1 cellular context compared by ENCODE assay signal in genomic region chr16:21526923-21527807, GRCh38.
TF ChIP-seq lines count a peak whose summit lies in the region.

No MANE protein-coding gene starts in this region.

TF ChIP-seq in HepG2, 621 proteins besides CTCF, POLR2A, EP300 and RAD21 (continued from another document and continues in another):
- TF ChIP-seq E2F2 (CRISPR knock-in tag; IDR thresholded peaks at IDR 0.05; ENCODE audit: borderline replicate concordance) (no peak), PREB (CRISPR knock-in tag; IDR thresholded peaks at IDR 0.05) (no peak), ZNF431 (CRISPR knock-in tag; IDR thresholded peaks at IDR 0.05; ENCODE audit: borderline replicate concordance, low read depth) (no peak), ZBTB37 (CRISPR knock-in tag; IDR thresholded peaks at IDR 0.05) (peak; percentile 61; the same call in 1 of the 2 replicates), NFYB (CRISPR knock-in tag; IDR thresholded peaks at IDR 0.05) (no peak), CREB1 (IDR thresholded peaks at IDR 0.05) (no peak), CREB1 (CRISPR knock-in tag; IDR thresholded peaks at IDR 0.05) (no peak), ZNF570 (CRISPR knock-in tag; IDR thresholded peaks at IDR 0.05; ENCODE audit: borderline replicate concordance) (no peak), ISX (CRISPR knock-in tag; conservative IDR thresholded peaks at IDR 0.05) (no peak), JUND (CRISPR knock-in tag; IDR thresholded peaks at IDR 0.05) (no peak), SMC3 (IDR thresholded peaks at IDR 0.05; ENCODE audit: low read length) (no peak), IKZF1 (IDR thresholded peaks at IDR 0.05) (no peak), GABPA (IDR thresholded peaks at IDR 0.05; ENCODE audit: low read depth, low read length) (no peak), GABPA (CRISPR knock-in tag; IDR thresholded peaks at IDR 0.05; ENCODE audit: low read depth) (no peak), MEF2D (CRISPR knock-in tag; IDR thresholded peaks at IDR 0.05) (0 out of 2 replicates have a peak, but pooled peaks have one; percentile 53), SMAD1 (CRISPR knock-in tag; IDR thresholded peaks at IDR 0.05; ENCODE audit: borderline replicate concordance, low read depth) (peak; percentile 57; the same call in 1 of the 2 replicates), PAX8 (CRISPR knock-in tag; IDR thresholded peaks at IDR 0.05; ENCODE audit: borderline replicate concordance) (no peak), GFI1 (CRISPR knock-in tag; IDR thresholded peaks at IDR 0.05; ENCODE audit: borderline replicate concordance) (no peak; the same call in 1 of the 2 replicates), RFXANK (CRISPR knock-in tag; IDR thresholded peaks at IDR 0.05) (no peak), RXRB (CRISPR knock-in tag; IDR thresholded peaks at IDR 0.05; ENCODE audit: borderline replicate concordance) (peak; percentile 30; the same call in 1 of the 2 replicates), ZNF891 (CRISPR knock-in tag; IDR thresholded peaks at IDR 0.05) (no peak), CHD4 (IDR thresholded peaks at IDR 0.05; ENCODE audit: borderline replicate concordance, low read length) (no peak), AGO2 (optimal IDR thresholded peaks at IDR 0.05; ENCODE audit: low read depth, low read length) (no peak), RFX1 (IDR thresholded peaks at IDR 0.05) (no peak), ZNF773 (CRISPR knock-in tag; IDR thresholded peaks at IDR 0.05; ENCODE audit: borderline replicate concordance) (no peak), NCOA1 (CRISPR knock-in tag; IDR thresholded peaks at IDR 0.05) (peak; percentile 73; the same call in 1 of the 2 replicates), BCL6 (CRISPR knock-in tag; IDR thresholded peaks at IDR 0.05) (no peak), HINFP (CRISPR knock-in tag; IDR thresholded peaks at IDR 0.05; ENCODE audit: low read depth) (no peak), ZFYVE20 (CRISPR knock-in tag; IDR thresholded peaks at IDR 0.05; ENCODE audit: borderline replicate concordance, low read depth) (no peak; the same call in 1 of the 2 replicates), SIN3A (IDR thresholded peaks at IDR 0.05; ENCODE audit: borderline replicate concordance, low read depth, low read length) (no peak), CBX1 (IDR thresholded peaks at IDR 0.05; ENCODE audit: low read depth) (no peak), ZKSCAN5 (CRISPR knock-in tag; IDR thresholded peaks at IDR 0.05) (no peak), DPF2 (CRISPR knock-in tag; IDR thresholded peaks at IDR 0.05; ENCODE audit: borderline replicate concordance, low read depth) (no peak; the same call in 1 of the 2 replicates), WIZ (CRISPR knock-in tag; IDR thresholded peaks at IDR 0.05) (0 out of 2 replicates have a peak, but pooled peaks have one; percentile 30), ZNF24 (IDR thresholded peaks at IDR 0.05) (no peak), ZBTB49 (CRISPR knock-in tag; IDR thresholded peaks at IDR 0.05; ENCODE audit: borderline replicate concordance) (no peak), ZNF333 (CRISPR knock-in tag; IDR thresholded peaks at IDR 0.05; ENCODE audit: borderline replicate concordance) (no peak), BRCA1 (CRISPR knock-in tag; IDR thresholded peaks at IDR 0.05) (no peak), MED8 (CRISPR knock-in tag; IDR thresholded peaks at IDR 0.05; ENCODE audit: insufficient replicate concordance) (peak; percentile 13), ZBTB39 (CRISPR knock-in tag; IDR thresholded peaks at IDR 0.05) (no peak), ZNF644 (CRISPR knock-in tag; IDR thresholded peaks at IDR 0.05; ENCODE audit: low read depth) (peak; percentile 78; the same call in 1 of the 2 replicates)
- TF ChIP-seq, protein P1, sequence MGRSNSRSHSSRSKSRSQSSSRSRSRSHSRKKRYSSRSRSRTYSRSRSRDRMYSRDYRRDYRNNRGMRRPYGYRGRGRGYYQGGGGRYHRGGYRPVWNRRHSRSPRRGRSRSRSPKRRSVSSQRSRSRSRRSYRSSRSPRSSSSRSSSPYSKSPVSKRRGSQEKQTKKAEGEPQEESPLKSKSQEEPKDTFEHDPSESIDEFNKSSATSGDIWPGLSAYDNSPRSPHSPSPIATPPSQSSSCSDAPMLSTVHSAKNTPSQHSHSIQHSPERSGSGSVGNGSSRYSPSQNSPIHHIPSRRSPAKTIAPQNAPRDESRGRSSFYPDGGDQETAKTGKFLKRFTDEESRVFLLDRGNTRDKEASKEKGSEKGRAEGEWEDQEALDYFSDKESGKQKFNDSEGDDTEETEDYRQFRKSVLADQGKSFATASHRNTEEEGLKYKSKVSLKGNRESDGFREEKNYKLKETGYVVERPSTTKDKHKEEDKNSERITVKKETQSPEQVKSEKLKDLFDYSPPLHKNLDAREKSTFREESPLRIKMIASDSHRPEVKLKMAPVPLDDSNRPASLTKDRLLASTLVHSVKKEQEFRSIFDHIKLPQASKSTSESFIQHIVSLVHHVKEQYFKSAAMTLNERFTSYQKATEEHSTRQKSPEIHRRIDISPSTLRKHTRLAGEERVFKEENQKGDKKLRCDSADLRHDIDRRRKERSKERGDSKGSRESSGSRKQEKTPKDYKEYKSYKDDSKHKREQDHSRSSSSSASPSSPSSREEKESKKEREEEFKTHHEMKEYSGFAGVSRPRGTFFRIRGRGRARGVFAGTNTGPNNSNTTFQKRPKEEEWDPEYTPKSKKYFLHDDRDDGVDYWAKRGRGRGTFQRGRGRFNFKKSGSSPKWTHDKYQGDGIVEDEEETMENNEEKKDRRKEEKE (IDR thresholded peaks at IDR 0.05), result no peak
- TF ChIP-seq, protein P2, sequence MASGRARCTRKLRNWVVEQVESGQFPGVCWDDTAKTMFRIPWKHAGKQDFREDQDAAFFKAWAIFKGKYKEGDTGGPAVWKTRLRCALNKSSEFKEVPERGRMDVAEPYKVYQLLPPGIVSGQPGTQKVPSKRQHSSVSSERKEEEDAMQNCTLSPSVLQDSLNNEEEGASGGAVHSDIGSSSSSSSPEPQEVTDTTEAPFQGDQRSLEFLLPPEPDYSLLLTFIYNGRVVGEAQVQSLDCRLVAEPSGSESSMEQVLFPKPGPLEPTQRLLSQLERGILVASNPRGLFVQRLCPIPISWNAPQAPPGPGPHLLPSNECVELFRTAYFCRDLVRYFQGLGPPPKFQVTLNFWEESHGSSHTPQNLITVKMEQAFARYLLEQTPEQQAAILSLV (CRISPR knock-in tag; IDR thresholded peaks at IDR 0.05; ENCODE audit: borderline replicate concordance), result peak; percentile 31; the same call in 1 of the 2 replicates
- TF ChIP-seq, protein P3, sequence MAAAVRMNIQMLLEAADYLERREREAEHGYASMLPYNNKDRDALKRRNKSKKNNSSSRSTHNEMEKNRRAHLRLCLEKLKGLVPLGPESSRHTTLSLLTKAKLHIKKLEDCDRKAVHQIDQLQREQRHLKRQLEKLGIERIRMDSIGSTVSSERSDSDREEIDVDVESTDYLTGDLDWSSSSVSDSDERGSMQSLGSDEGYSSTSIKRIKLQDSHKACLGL (CRISPR knock-in tag; IDR thresholded peaks at IDR 0.05), result 0 out of 2 replicates have a peak, but pooled peaks have one; percentile 33
- TF ChIP-seq, protein P4, sequence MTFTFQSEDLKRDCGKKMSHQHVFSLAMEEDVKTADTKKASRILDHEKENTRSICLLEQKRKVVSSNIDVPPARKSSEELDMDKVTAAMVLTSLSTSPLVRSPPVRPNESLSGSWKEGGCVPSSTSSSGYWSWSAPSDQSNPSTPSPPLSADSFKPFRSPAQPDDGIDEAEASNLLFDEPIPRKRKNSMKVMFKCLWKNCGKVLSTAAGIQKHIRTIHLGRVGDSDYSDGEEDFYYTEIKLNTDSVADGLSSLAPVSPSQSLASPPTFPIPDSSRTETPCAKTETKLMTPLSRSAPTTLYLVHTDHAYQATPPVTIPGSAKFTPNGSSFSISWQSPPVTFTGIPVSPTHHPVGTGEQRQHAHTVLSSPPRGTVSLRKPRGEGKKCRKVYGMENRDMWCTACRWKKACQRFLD (CRISPR knock-in tag; IDR thresholded peaks at IDR 0.05; ENCODE audit: borderline replicate concordance), result no peak
- TF ChIP-seq, protein P5, sequence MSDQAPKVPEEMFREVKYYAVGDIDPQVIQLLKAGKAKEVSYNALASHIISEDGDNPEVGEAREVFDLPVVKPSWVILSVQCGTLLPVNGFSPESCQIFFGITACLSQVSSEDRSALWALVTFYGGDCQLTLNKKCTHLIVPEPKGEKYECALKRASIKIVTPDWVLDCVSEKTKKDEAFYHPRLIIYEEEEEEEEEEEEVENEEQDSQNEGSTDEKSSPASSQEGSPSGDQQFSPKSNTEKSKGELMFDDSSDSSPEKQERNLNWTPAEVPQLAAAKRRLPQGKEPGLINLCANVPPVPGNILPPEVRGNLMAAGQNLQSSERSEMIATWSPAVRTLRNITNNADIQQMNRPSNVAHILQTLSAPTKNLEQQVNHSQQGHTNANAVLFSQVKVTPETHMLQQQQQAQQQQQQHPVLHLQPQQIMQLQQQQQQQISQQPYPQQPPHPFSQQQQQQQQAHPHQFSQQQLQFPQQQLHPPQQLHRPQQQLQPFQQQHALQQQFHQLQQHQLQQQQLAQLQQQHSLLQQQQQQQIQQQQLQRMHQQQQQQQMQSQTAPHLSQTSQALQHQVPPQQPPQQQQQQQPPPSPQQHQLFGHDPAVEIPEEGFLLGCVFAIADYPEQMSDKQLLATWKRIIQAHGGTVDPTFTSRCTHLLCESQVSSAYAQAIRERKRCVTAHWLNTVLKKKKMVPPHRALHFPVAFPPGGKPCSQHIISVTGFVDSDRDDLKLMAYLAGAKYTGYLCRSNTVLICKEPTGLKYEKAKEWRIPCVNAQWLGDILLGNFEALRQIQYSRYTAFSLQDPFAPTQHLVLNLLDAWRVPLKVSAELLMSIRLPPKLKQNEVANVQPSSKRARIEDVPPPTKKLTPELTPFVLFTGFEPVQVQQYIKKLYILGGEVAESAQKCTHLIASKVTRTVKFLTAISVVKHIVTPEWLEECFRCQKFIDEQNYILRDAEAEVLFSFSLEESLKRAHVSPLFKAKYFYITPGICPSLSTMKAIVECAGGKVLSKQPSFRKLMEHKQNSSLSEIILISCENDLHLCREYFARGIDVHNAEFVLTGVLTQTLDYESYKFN (CRISPR knock-in tag; conservative IDR thresholded peaks at IDR 0.05), result peak; percentile 51; the same call in 1 of the 2 replicates
